Comparison of ENCODE assay signal across 28 cellular contexts in genomic region chr22:19913337-19913936, GRCh38.
"Had no signal": no experiment of that assay in that cellular context is flagged by ENCODE, and none has a peak within 500 bp of the region (broad histone marks: within the 10 kb centered on the region; RNA-seq: fewer than 3 reads in every experiment).

No MANE protein-coding gene starts in this region.

- H3K4me3 ChIP-seq: ascending aorta, breast epithelium, cardiac muscle cell, colonic mucosa, esophagus muscularis mucosa, gastrocnemius medialis had no signal

- H3K4me1 ChIP-seq: ascending aorta, breast epithelium, colonic mucosa, foreskin keratinocyte, gastrocnemius medialis had no signal

- DNase-seq: activated B cell treated with CpG ODN at 0.5 μM for 24 hours; activated CD4-positive, alpha-beta T cell treated with anti-CD3 and anti-CD28 coated beads for 48 hours; activated CD4-positive, alpha-beta T cell treated with anti-CD3 and anti-CD28 coated beads, Interleukin-2, amount 50 U/mL, for 1 hour; activated CD4-positive, alpha-beta T cell treated with anti-CD3 and anti-CD28 coated beads, Interleukin-2, amount 50 U/mL, for 48 hours; activated CD8-positive, alpha-beta memory T cell treated with anti-CD3 and anti-CD28 coated beads for 24 hours; activated CD8-positive, alpha-beta T cell treated with anti-CD3 and anti-CD28 coated beads for 36 hours; activated effector memory CD4-positive, alpha-beta T cell treated with Interleukin-2 at 50 U/mL for 16 hours; activated gamma-delta T cell treated with Interleukin-2 at 50 U/mL for 16 hours; activated naive CD4-positive, alpha-beta T cell treated with anti-CD3 and anti-CD28 coated beads, Interleukin-2, amount 50 U/mL, for 16 hours; activated naive CD4-positive, alpha-beta T cell treated with Interleukin-2 at 50 U/mL for 16 hours; activated naive CD8-positive, alpha-beta T cell treated with anti-CD3 and anti-CD28 coated beads, Interleukin-2, amount 10 ng/mL, durations not matched to agents 7 days and 5 days; activated T-cell treated with anti-CD3 and anti-CD28 coated beads, Interleukin-2, amount 50 U/mL, for 4 hours; central memory CD4-positive, alpha-beta T cell; cerebellar nuclear complex; colonic mucosa; effector CD8-positive, alpha-beta T cell; erythroblast; foreskin keratinocyte; gastrocnemius medialis; glutamatergic neuron; T-helper 1 cell; T-helper 17 cell; T1000; WERI-Rb-1 had no signal

- H3K27ac ChIP-seq: ascending aorta, breast epithelium, cardiac muscle cell, colonic mucosa, esophagus muscularis mucosa, foreskin keratinocyte, gastrocnemius medialis, WERI-Rb-1 had no signal

- H3K36me3 ChIP-seq: breast epithelium, cardiac muscle cell, colonic mucosa had no signal

- H3K9me3 ChIP-seq: ascending aorta, breast epithelium, colonic mucosa, esophagus muscularis mucosa, gastrocnemius medialis had no signal

- H3K27me3 ChIP-seq: ascending aorta, breast epithelium, cardiac muscle cell, colonic mucosa, esophagus muscularis mucosa, foreskin keratinocyte, gastrocnemius medialis had no signal
